In the genomic region with DNA sequence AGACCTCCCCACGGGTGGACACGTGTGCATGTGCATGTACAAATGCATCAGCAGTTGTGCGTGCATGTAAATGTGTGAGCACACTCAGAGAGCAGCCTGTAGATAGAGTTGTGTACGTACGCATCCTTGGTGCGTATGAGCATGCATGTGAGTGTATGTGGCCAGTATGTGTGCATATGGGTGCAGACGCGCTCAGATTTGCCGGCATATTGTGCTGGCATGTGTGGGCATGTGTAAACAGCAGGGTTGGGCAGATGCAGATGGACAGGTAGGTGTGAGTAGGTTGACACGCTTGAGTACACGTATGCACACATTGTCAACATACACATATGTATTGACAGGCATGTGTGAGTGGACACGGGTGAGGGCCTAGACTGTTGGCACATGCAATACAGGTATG, we compare ENCODE assay signal across 25 cellular contexts. TPM values are rescaled to one million over a fixed set of nuclear protein-coding genes. Genes with fewer than 3 reads are reported as not detected.
DNase-seq lines count a peak whose midpoint lies in the region; ATAC-seq, FAIRE-seq and TF ChIP-seq lines count a peak whose summit lies in the region.
"Had no signal": no experiment of that assay in that cellular context is flagged by ENCODE, and none has a peak within 500 bp of the region (broad histone marks: within the 10 kb centered on the region; RNA-seq: fewer than 3 reads in every experiment).

No MANE protein-coding gene starts in this region.

- H2BK20ac ChIP-seq in H1 (ENCODE audit: low read length) = peak overlapping the region; percentile 27; the same call in 1 of the 2 replicates

- no peak overlapping the region for H3K9ac ChIP-seq in H1 (replicated peaks in 1 of 4; ENCODE audit: extremely low read depth in 1 of 4, low read depth in 3 of 4, low read length in 3 of 4)
- H3K9ac ChIP-seq: BLaER1 treated with 17β-estradiol and CSF1 and Interleukin-3, amounts not matched to agents 10 nM and 100 nM had no signal

- CTCF ChIA-PET in H1 (lab: Charles Lee; ENCODE audit: partially characterized antibody) = interaction anchor here (0.9 to 23.0 kb wide), 2 partner anchors 9 to 34 kb away, joined by 3 to 323 read pairs; no protein-coding TSS in a partner anchor

- H4K91ac ChIP-seq in H1 (replicated peaks; ENCODE audit: insufficient read length, low read length) = peak overlapping the region; percentile 56

- no peak overlapping the region for H3K14ac ChIP-seq in H1 (ENCODE audit: insufficient read length)

- peak; percentile 41 for ATAC-seq in esophagus mucosa
- ATAC-seq: A549, GM23338 had no signal

- no peak for TF ChIP-seq RAD21 in H1 (IDR thresholded peaks at IDR 0.05 in 1 of 2, conservative IDR thresholded peaks at IDR 0.05 in 1 of 2; ENCODE audit: low read depth in 2 of 2, low read length in 2 of 2)

- no peak overlapping the region for H3K4me3 ChIP-seq in H1 (ENCODE audit: extremely low read depth in 1 of 4, insufficient read depth in 2 of 4, low read depth in 3 of 4, low read length in 4 of 4)
- H3K4me3 ChIP-seq: A549; BLaER1 treated with 17β-estradiol and CSF1 and Interleukin-3, amounts not matched to agents 10 nM and 100 nM; GM23338; HAP-1 had no signal

- WGBS in H1 (ENCODE audit: extremely low coverage in 1 of 2, insufficient coverage in 1 of 2, insufficient read length in 1 of 2, insufficient replicate concordance in 2 of 2, low coverage in 1 of 2, low lambda C conversion rate in 2 of 2, missing lambda C conversion rate in 1 of 2), 2 experiments = 94% methylated on average over 12 of the region's 12 CpGs; no CpG with 5 or more reads in 1 of the 2 experiments

- H3K23ac ChIP-seq in H1 (ENCODE audit: insufficient read length) = no peak overlapping the region

- H2BK15ac ChIP-seq in H1 (ENCODE audit: low read length) = peak overlapping the region; percentile 32; the same call in 1 of the 2 replicates

- no peaks in the 10 kb centered on the region for H3K79me1 ChIP-seq in H1 (ENCODE audit: low read depth, low read length)

- no peak overlapping the region for H3K27ac ChIP-seq in H1 (ENCODE audit: low read depth, low read length)
- H3K27ac ChIP-seq: A549; BLaER1 treated with 17β-estradiol and CSF1 and Interleukin-3, amounts not matched to agents 10 nM and 100 nM had no signal

- H2BK12ac ChIP-seq in H1 (ENCODE audit: low read depth, low read length) = peak overlapping the region; percentile 85; the same call in 1 of the 2 replicates

- no peak overlapping the region for H3K4me2 ChIP-seq in H1 (ENCODE audit: insufficient read depth in 1 of 2, low read depth in 2 of 2, low read length in 2 of 2)
- H3K4me2 ChIP-seq: A549; BLaER1 treated with 17β-estradiol and CSF1 and Interleukin-3, amounts not matched to agents 10 nM and 100 nM had no signal

- no peaks in the 10 kb centered on the region for H4K20me1 ChIP-seq in H1 (replicated peaks in 1 of 2; ENCODE audit: control insufficient read depth in 1 of 2, insufficient read depth in 2 of 2, low read length in 2 of 2)

- H4K5ac ChIP-seq in H1 (ENCODE audit: insufficient read length, low read depth, low read length) = no peak overlapping the region

- peaks cover 0 to 17% (median 5%) of the 10 kb centered on the region in 4 experiments; a peak in 4 of 7 replicates for H3K27me3 ChIP-seq in H1 (replicated peaks in 1 of 4; ENCODE audit: control insufficient read depth in 3 of 4, extremely low read depth in 1 of 4, insufficient read depth in 3 of 4, low read length in 3 of 4)
- H3K27me3 ChIP-seq: BE2C had no signal

- H3K56ac ChIP-seq in H1 (replicated peaks; ENCODE audit: insufficient read length, low read depth, low read length) = no peak overlapping the region

- no peaks in the 10 kb centered on the region for H3K36me3 ChIP-seq in H1 (ENCODE audit: control insufficient read depth in 2 of 4, insufficient read depth in 4 of 4, low read length in 3 of 4)
- H3K36me3 ChIP-seq: BE2C; BLaER1 treated with 17β-estradiol and CSF1 and Interleukin-3, amounts not matched to agents 10 nM and 100 nM; HAP-1 had no signal

- H2BK120ac ChIP-seq in H1 (replicated peaks; ENCODE audit: low read depth, low read length) = no peak overlapping the region

- TF ChIP-seq POLR2A in GM12891 (IDR thresholded peaks at IDR 0.05; ENCODE audit: low read depth, low read length) = no peak
- no peak for TF ChIP-seq POLR2A in H1 (IDR thresholded peaks at IDR 0.05; ENCODE audit: control extremely low read depth in 1 of 2, low read depth in 2 of 2, low read length in 2 of 2)

- peak; percentile 68 for FAIRE-seq in GM12891 (lab: Jason Lieb, UNC)
- FAIRE-seq in H1 (lab: Jason Lieb, UNC) = no peak
- FAIRE-seq: A549, GM19239, H54 had no signal

- DNase-seq in GM12891 (ENCODE audit: insufficient read length, low spot score) (no peak), H1 (ENCODE audit: low read depth in 1 of 2, low spot score in 2 of 2) (no peak), EL (no peak), GDM1 (lab: John Stamatoyannopoulos, UW) (no peak), COR-L47 (lab: John Stamatoyannopoulos, UW) (no peak)
- DNase-seq in central memory CD4-positive, alpha-beta T cell = no peak
- DNase-seq: 8988T; ACHN; AML-193; BE2C; Caco-2; CD4-positive, alpha-beta T cell; CD8-positive, alpha-beta memory T cell; DMS153; DND-41; GF-D8; HFFc6 had no signal

- no peaks in the 10 kb centered on the region for H3K79me2 ChIP-seq in H1 (ENCODE audit: control insufficient read depth in 1 of 2, insufficient read depth in 2 of 2, low read length in 2 of 2)

- peak overlapping the region; percentile 57 for H2AK5ac ChIP-seq in H1 (ENCODE audit: low read depth, low read length)

- H3K9me3 ChIP-seq in H1 (ENCODE audit: insufficient read depth in 2 of 2, low read depth in 1 of 2, low read length in 1 of 2) = no peaks in the 10 kb centered on the region
- H3K9me3 ChIP-seq: A549; BE2C; BLaER1 treated with 17β-estradiol and CSF1 and Interleukin-3, amounts not matched to agents 10 nM and 100 nM; Caco-2; HAP-1 had no signal

- H3K4ac ChIP-seq in H1 (replicated peaks; ENCODE audit: insufficient read length, low read depth, low read length) = no peak overlapping the region

- POLR2A ChIA-PET in H1 (lab: Charles Lee; ENCODE audit: partially characterized antibody) = interaction anchor here (0.9 to 1.2 kb wide), 2 partner anchors 7 to 20 kb away, joined by 3 read pairs; no protein-coding TSS in a partner anchor

- peak overlapping the region; percentile 26; the same call in 1 of the 2 replicates for H3K18ac ChIP-seq in H1 (ENCODE audit: extremely low read depth, low read length)

- peak overlapping the region; percentile 57; the same call in 1 of the 2 replicates for H2BK5ac ChIP-seq in H1 (ENCODE audit: low read depth, low read length)

- no peak overlapping the region; the same call in 1 of the 2 replicates for H4K8ac ChIP-seq in H1 (ENCODE audit: extremely low read depth, insufficient read depth, low read length)

- no peak overlapping the region for H2AFZ ChIP-seq in H1 (ENCODE audit: low read length)
- H2AFZ ChIP-seq: GM23338 had no signal

- no peak for TF ChIP-seq CTCF in H1 (IDR thresholded peaks at IDR 0.05; ENCODE audit: control extremely low read depth in 1 of 3, insufficient read depth in 1 of 3, low read depth in 1 of 3, low read length in 3 of 3)

- peaks cover 9 to 62% (median 51%) of the 10 kb centered on the region in 4 experiments for H3K4me1 ChIP-seq in H1 (replicated peaks in 1 of 4; ENCODE audit: control insufficient read depth in 3 of 4, insufficient read depth in 4 of 4, low read length in 3 of 4)
- H3K4me1 ChIP-seq: A549 had no signal

- no peaks in the 10 kb centered on the region for H3K23me2 ChIP-seq in H1 (ENCODE audit: low read depth, low read length)

- TF ChIP-seq EP300 in H1 (IDR thresholded peaks at IDR 0.05; ENCODE audit: borderline replicate concordance in 1 of 2, low read depth in 2 of 2, low read length in 2 of 2) = no peak

TF ChIP-seq in GM12891, 5 proteins besides CTCF, POLR2A, EP300 and RAD21:
- TF ChIP-seq SPI1 (IDR thresholded peaks at IDR 0.05; ENCODE audit: low read depth, low read length) = no peak
- no peak for TF ChIP-seq TAF1 (IDR thresholded peaks at IDR 0.05; ENCODE audit: low read depth, low read length)
- no peak for TF ChIP-seq POLR2AphosphoS5 (IDR thresholded peaks at IDR 0.05; ENCODE audit: low read depth, low read length)
- no peak for TF ChIP-seq PAX5 (IDR thresholded peaks at IDR 0.05; ENCODE audit: insufficient read depth, low read length, severe bottlenecking)
- no peak for TF ChIP-seq POU2F2 (IDR thresholded peaks at IDR 0.05; ENCODE audit: low read depth, low read length)

TF ChIP-seq in H1, 55 proteins besides CTCF, POLR2A, EP300 and RAD21 (continues in another document):
- no peak for TF ChIP-seq GTF2F1 (IDR thresholded peaks at IDR 0.05; ENCODE audit: borderline replicate concordance, low read depth, low read length)
- TF ChIP-seq BCL11A (IDR thresholded peaks at IDR 0.05; ENCODE audit: low read depth in 2 of 2, low read length in 2 of 2) = no peak
- no peak for TF ChIP-seq KDM5A (IDR thresholded peaks at IDR 0.05; ENCODE audit: low read length)
- no peak for TF ChIP-seq RFX5 (IDR thresholded peaks at IDR 0.05; ENCODE audit: borderline replicate concordance, low read depth, low read length)
- no peak for TF ChIP-seq YY1 (IDR thresholded peaks at IDR 0.05; ENCODE audit: low read depth, low read length)
- no peak for TF ChIP-seq RBBP5 (IDR thresholded peaks at IDR 0.05; ENCODE audit: borderline replicate concordance, low read depth, low read length)

RNA-seq across cellular contexts. Expression of gene LMX1B, which starts 56.5 kb away (rescaled TPM):
- polyA plus RNA-seq in GM12891 (2012; ENCODE audit: low read depth, missing spikeins) = not detected
- total RNA-seq in H1 (2021; fragmentation: NEBNext Ultra II Directional; extraction: Animal tissue kit (Norgen Biotek cat#: 25700)) = 0.37 and 0.52 TPM in 2 replicates
- polyA plus RNA-seq in H1 (2011; rRNA removed) = 0.09 and 0.17 TPM in 2 replicates
- polyA plus RNA-seq in H1 (2011; cell fraction: cytosol; rRNA removed) = 0.17 TPM
- 0.24 TPM for polyA plus RNA-seq in H1 (2011; cell fraction: nucleus; rRNA removed)
- polyA plus RNA-seq in H1 (2012, experiment 1 of 2) = 0.17 to 0.24 TPM (median 0.20 TPM) in 4 replicates
- polyA plus RNA-seq in H1 (2012, experiment 2 of 2) = 0.16 TPM
- 0.18 TPM for polyA plus RNA-seq in H1 (2013, experiment 1 of 2)
- polyA plus RNA-seq in H1 (2013, experiment 2 of 2) = 0.22 TPM
- polyA minus RNA-seq in H1 (2011; rRNA and poly(A)+ RNA removed) = 0.07 and 0.16 TPM in 2 replicates
- 0.44 TPM for polyA minus RNA-seq in H1 (2011; cell fraction: cytosol; rRNA and poly(A)+ RNA removed)
- 0.10 TPM for polyA minus RNA-seq in H1 (2011; cell fraction: nucleus; rRNA and poly(A)+ RNA removed)
- not detected for total RNA-seq in esophagus mucosa
- total RNA-seq: CD4-positive, alpha-beta T cell; CD8-positive, alpha-beta memory T cell; HFFc6 had no signal
- polyA plus RNA-seq: CD14-positive monocyte; CD8-positive, alpha-beta memory T cell had no signal
